14 cellular contexts compared by ENCODE assay signal in genomic region chr10:24277771-24278518, GRCh38.
DNase-seq lines count a peak whose midpoint lies in the region; ATAC-seq and TF ChIP-seq lines count a peak whose summit lies in the region.
"Had no signal": no experiment of that assay in that cellular context is flagged by ENCODE, and none has a peak within 500 bp of the region (broad histone marks: within the 10 kb centered on the region; RNA-seq: fewer than 3 reads in every experiment).

No MANE protein-coding gene starts in this region.

- peaks cover 42% of the 10 kb centered on the region for H3K79me2 ChIP-seq in parathyroid adenoma

- peaks cover 9% of the 10 kb centered on the region for H3K4me1 ChIP-seq in parathyroid adenoma
- H3K4me1 ChIP-seq: SJSA1 had no signal

- H3K4me2 ChIP-seq in parathyroid adenoma (ENCODE audit: low read length), result no peak overlapping the region

- H3K4me3 ChIP-seq in fibroblast of pulmonary artery (replicated peaks; ENCODE audit: low read depth, low read length) (no peak overlapping the region), parathyroid adenoma (ENCODE audit: low read depth, low read length) (no peak overlapping the region)
- H3K4me3 ChIP-seq: SJSA1 had no signal

- peak overlapping the region; percentile 44 for H3K27ac ChIP-seq in parathyroid adenoma
- H3K27ac ChIP-seq: SJSA1 had no signal

- no peaks in the 10 kb centered on the region for H3K9me3 ChIP-seq in parathyroid adenoma (ENCODE audit: control insufficient read depth, low read length)
- H3K9me3 ChIP-seq: SJSA1 had no signal

- peak; percentile 92 for ATAC-seq in SK-N-SH treated with all-trans-retinoic acid at 6 μM for 48 hours
- ATAC-seq in GM18861 (IDR thresholded peaks at IDR 0.05; ENCODE audit: unreplicated experiment), result no peak
- ATAC-seq in GM19455 (IDR thresholded peaks at IDR 0.05; ENCODE audit: unreplicated experiment), result no peak
- ATAC-seq: stimulated activated effector memory CD8-positive, alpha-beta T cell treated with anti-CD3 and anti-CD28 coated beads, Interleukin-12 subunit alpha, Interleukin-12 subunit beta, amount 100 ng/mL, for 72 hours had no signal

- no peak overlapping the region for H3K9ac ChIP-seq in parathyroid adenoma

- DNase-seq in DMS79 (lab: John Stamatoyannopoulos, UW) (peak; percentile 13), fibroblast of pulmonary artery (ENCODE audit: low read depth) (peak; percentile 67), germinal center (ENCODE audit: low spot score) (no peak), NCI-H446 (lab: John Stamatoyannopoulos, UW) (no peak)
- DNase-seq: activated gamma-delta T cell treated with Interleukin-2 at 50 U/mL for 16 hours; CD4-positive, alpha-beta memory T cell; H9; NCI-H1092 treated with DMSO at 0.1 percent for 48 hours had no signal

- no peaks in the 10 kb centered on the region for H3K36me3 ChIP-seq in parathyroid adenoma (ENCODE audit: control insufficient read depth, insufficient read depth, low read length)
- H3K36me3 ChIP-seq: SJSA1 had no signal

- no peak for TF ChIP-seq CTCF in fibroblast of pulmonary artery (IDR thresholded peaks at IDR 0.05; ENCODE audit: low read length, missing control alignments)
- no peak for TF ChIP-seq CTCF in parathyroid adenoma (IDR thresholded peaks at IDR 0.05)

- H3K27me3 ChIP-seq in parathyroid adenoma (ENCODE audit: control insufficient read depth, insufficient read depth, low read length), result no peaks in the 10 kb centered on the region
- H3K27me3 ChIP-seq: SJSA1 had no signal

- H2AFZ ChIP-seq in parathyroid adenoma, result no peak overlapping the region

TF ChIP-seq in SK-N-SH treated with all-trans-retinoic acid at 6 μM for 48 hours, 23 proteins besides CTCF, POLR2A, EP300 and RAD21:
- TF ChIP-seq BACH2 (CRISPR knock-in tag; IDR thresholded peaks at IDR 0.05; ENCODE audit: borderline replicate concordance) (no peak), ISL1 (CRISPR knock-in tag; IDR thresholded peaks at IDR 0.05) (0 out of 2 replicates have a peak, but pooled peaks have one; percentile 2)
TF ChIP-seq in SK-N-SH treated with all-trans-retinoic acid at 6 μM for 48 hours: peak in this region for 1.

Comparison
In these comparisons a context has a peak if more than half of its experiments do, and no peak if none do; other contexts are left out.
1. DNase-seq: peak in DMS79 (single experiment) and fibroblast of pulmonary artery (single experiment); none in germinal center (single experiment) and NCI-H446 (0 of 2).